23 cellular contexts compared by ENCODE assay signal in the genomic region with DNA sequence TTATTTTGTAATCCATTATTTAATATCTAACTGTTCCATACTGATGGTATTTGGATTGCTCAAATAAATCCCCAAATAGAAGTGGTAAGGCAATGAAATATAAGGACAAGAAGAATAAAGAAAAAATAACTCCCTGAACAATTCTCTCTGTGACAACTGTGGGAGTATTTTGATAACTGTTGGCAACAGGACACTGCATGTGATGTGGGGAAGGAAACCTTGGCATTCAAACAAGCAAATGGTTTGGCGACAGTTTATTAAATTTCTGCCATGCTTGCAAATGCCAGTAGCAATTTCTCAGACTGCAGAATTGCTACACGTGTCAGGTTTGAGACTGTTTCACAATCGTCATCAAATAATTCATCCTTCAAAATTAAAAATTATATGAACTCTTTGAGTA.
"Had no signal": no experiment of that assay in that cellular context is flagged by ENCODE, and none has a peak within 500 bp of the region (broad histone marks: within the 10 kb centered on the region; RNA-seq: fewer than 3 reads in every experiment).

No MANE protein-coding gene starts in this region.

- DNase-seq: cortex of kidney; effector memory CD8-positive, alpha-beta T cell; esophagus squamous epithelium; foreskin melanocyte; glutamatergic neuron; heart right ventricle; hippocampal formation; islet precursor cell; kidney glomerular epithelial cell; left colon; naive thymus-derived CD4-positive, alpha-beta T cell; stimulated activated CD4-positive, alpha-beta T cell treated with anti-CD3 and anti-CD28 coated beads, Interleukin-2, amount 100 ng/mL, for 24 hours; stimulated activated CD4-positive, alpha-beta T cell treated with anti-CD3 and anti-CD28 coated beads, Interleukin-4, amount 100 ng/mL, for 24 hours; stimulated activated naive CD4-positive, alpha-beta T cell treated with Interleukin-2 at 50 U/mL for 16 hours; stomach; upper lobe of left lung had no signal

- H3K36me3 ChIP-seq: esophagus squamous epithelium, heart right ventricle, neural progenitor cell, stomach, thoracic aorta, tibial nerve, upper lobe of left lung had no signal

- H3K27ac ChIP-seq: esophagus squamous epithelium, neural progenitor cell, parathyroid adenoma, stomach, thoracic aorta, tibial nerve, upper lobe of left lung had no signal

- H3K79me2 ChIP-seq: parathyroid adenoma had no signal

- H3K4me3 ChIP-seq: esophagus squamous epithelium, heart right ventricle, lung, neural progenitor cell, stomach, thoracic aorta, tibial nerve, upper lobe of left lung had no signal

- H3K9ac ChIP-seq: neural progenitor cell, parathyroid adenoma had no signal

- H3K9me3 ChIP-seq: esophagus squamous epithelium, heart right ventricle, stomach, thoracic aorta, tibial nerve, upper lobe of left lung had no signal

- H3K4me2 ChIP-seq: neural progenitor cell had no signal

- ATAC-seq: effector memory CD8-positive, alpha-beta T cell; naive thymus-derived CD4-positive, alpha-beta T cell; sciatic nerve; stimulated activated effector memory CD8-positive, alpha-beta T cell treated with anti-CD3 and anti-CD28 coated beads, Interleukin-12 subunit alpha, Interleukin-12 subunit beta, amount 100 ng/mL, for 72 hours had no signal

- H3K27me3 ChIP-seq: esophagus squamous epithelium, heart right ventricle, neural progenitor cell, stomach, tibial nerve, upper lobe of left lung had no signal

- H3K4me1 ChIP-seq: esophagus squamous epithelium, parathyroid adenoma, stomach, tibial nerve, upper lobe of left lung had no signal

- H2AFZ ChIP-seq: neural progenitor cell, parathyroid adenoma had no signal
